1 cellular context compared by ENCODE assay signal in genomic region chr19:31272707-31273106, GRCh38.
TF ChIP-seq lines count a peak whose summit lies in the region.

No MANE protein-coding gene starts in this region.

TF ChIP-seq in HepG2, 621 proteins besides CTCF, POLR2A, EP300 and RAD21:
- no peak for TF ChIP-seq BCLAF1 (IDR thresholded peaks at IDR 0.05)
- no peak for TF ChIP-seq ZNF569 (CRISPR knock-in tag; IDR thresholded peaks at IDR 0.05; ENCODE audit: borderline replicate concordance)
- no peak for TF ChIP-seq CEBPG (CRISPR knock-in tag; IDR thresholded peaks at IDR 0.05)
- no peak for TF ChIP-seq MTF2 (CRISPR knock-in tag; IDR thresholded peaks at IDR 0.05; ENCODE audit: borderline replicate concordance)
- no peak for TF ChIP-seq ZNF512B (CRISPR knock-in tag; IDR thresholded peaks at IDR 0.05; ENCODE audit: borderline replicate concordance)
- TF ChIP-seq FOXP1 (IDR thresholded peaks at IDR 0.05), result no peak
- no peak for TF ChIP-seq FOXP1 (CRISPR knock-in tag; IDR thresholded peaks at IDR 0.05)
- TF ChIP-seq GRHL1 (CRISPR knock-in tag; conservative IDR thresholded peaks at IDR 0.05), result no peak
- no peak for TF ChIP-seq ZMYM3 (CRISPR knock-in tag; IDR thresholded peaks at IDR 0.05)
- TF ChIP-seq REXO4 (CRISPR knock-in tag; IDR thresholded peaks at IDR 0.05; ENCODE audit: borderline replicate concordance), result no peak
